Comparison of ENCODE assay signal across 1 cellular context in genomic region chr12:91744613-91745012, GRCh38.
TF ChIP-seq lines count a peak whose summit lies in the region.

No MANE protein-coding gene starts in this region.

TF ChIP-seq in K562, 482 proteins besides CTCF, POLR2A, EP300 and RAD21 (continued from another document):
- TF ChIP-seq ZBTB33 (CRISPR knock-in tag; IDR thresholded peaks at IDR 0.05) (no peak), ZNF449 (CRISPR knock-in tag; IDR thresholded peaks at IDR 0.05) (no peak), AFF1 (IDR thresholded peaks at IDR 0.05; ENCODE audit: low read depth in 1 of 2, partially characterized antibody in 2 of 2) (no peak), CC2D1A (IDR thresholded peaks at IDR 0.05) (no peak), CREB1 (IDR thresholded peaks at IDR 0.05) (no peak), CREB1 (CRISPR knock-in tag; IDR thresholded peaks at IDR 0.05) (no peak), C11orf30 (IDR thresholded peaks at IDR 0.05; ENCODE audit: low read depth) (no peak), KLF6 (CRISPR knock-in tag; IDR thresholded peaks at IDR 0.05; ENCODE audit: borderline replicate concordance) (no peak), DMBX1 (CRISPR knock-in tag; IDR thresholded peaks at IDR 0.05; ENCODE audit: borderline replicate concordance) (no peak), HMGN3 (IDR thresholded peaks at IDR 0.05; ENCODE audit: borderline replicate concordance, extremely low read depth, insufficient read length, low read depth, low read length) (no peak), CHCHD3 (CRISPR knock-in tag; IDR thresholded peaks at IDR 0.05) (no peak), KLF1 (tag; IDR thresholded peaks at IDR 0.05) (no peak)
TF ChIP-seq in K562: peak in this region for 0.
